Comparison of ENCODE assay signal across 18 cellular contexts in the genomic region with DNA sequence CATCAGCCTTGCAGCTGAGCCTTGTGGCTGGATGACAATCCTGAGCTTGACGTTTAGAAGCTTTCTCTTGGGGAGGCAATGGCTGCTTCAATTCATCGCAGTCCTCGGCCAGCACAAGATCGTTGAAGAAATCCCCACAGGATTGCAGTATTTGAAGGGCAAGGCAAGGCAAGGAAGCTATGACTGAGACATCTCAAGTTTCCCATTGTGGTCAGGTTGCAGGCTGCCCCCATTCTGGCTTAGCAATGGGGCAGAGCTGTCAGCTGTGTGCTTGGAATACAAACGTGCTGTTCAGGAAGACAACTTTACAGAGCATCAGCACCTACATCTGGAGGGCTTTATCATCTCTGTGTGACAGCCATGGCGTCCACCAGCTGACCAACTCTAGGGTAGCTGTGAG.
DNase-seq lines count a peak whose midpoint lies in the region; ATAC-seq, FAIRE-seq and TF ChIP-seq lines count a peak whose summit lies in the region.
"Had no signal": no experiment of that assay in that cellular context is flagged by ENCODE, and none has a peak within 500 bp of the region (broad histone marks: within the 10 kb centered on the region; RNA-seq: fewer than 3 reads in every experiment).

No MANE protein-coding gene starts in this region.

- in situ Hi-C loops in astrocyte of the spinal cord (cut with HindIII; ENCODE audit: low sequenced_read_pairs) = no loop called here

- peak; percentile 57 for FAIRE-seq in HTR-8/SVneo (lab: Jason Lieb, UNC)
- FAIRE-seq: HepG2 had no signal

- whole genome bisulfite sequencing in right lobe of liver (ENCODE audit: insufficient coverage, low coverage, low lambda C conversion rate, missing lambda C conversion rate) = 80% methylated on average over 2 of the region's 6 CpGs

- TF ChIP-seq CTCF in astrocyte of the spinal cord (IDR thresholded peaks at IDR 0.05; ENCODE audit: low read depth, low read length) (no peak), right lobe of liver (IDR thresholded peaks at IDR 0.05) (no peak)

- H3K4me1 ChIP-seq in right lobe of liver = peaks cover 0 to 4% (median 0%) of the 10 kb centered on the region in 4 donors

- H3K27me3 ChIP-seq in right lobe of liver = no peaks in the 10 kb centered on the region
- H3K27me3 ChIP-seq: SJSA1, uterus had no signal

- H3K36me3 ChIP-seq in right lobe of liver = no peaks in the 10 kb centered on the region
- H3K36me3 ChIP-seq: SJSA1, uterus had no signal

- H3K4me3 ChIP-seq in astrocyte of the spinal cord (ENCODE audit: low read depth, low read length) = no peak overlapping the region
- H3K4me3 ChIP-seq in skeletal muscle cell (ENCODE audit: low read depth, low read length) = no peak overlapping the region
- no peak overlapping the region for H3K4me3 ChIP-seq in right lobe of liver
- H3K4me3 ChIP-seq: SJSA1, uterus had no signal

- no peaks in the 10 kb centered on the region for H3K9me3 ChIP-seq in right lobe of liver
- H3K9me3 ChIP-seq: SJSA1, uterus had no signal

- no peak overlapping the region for H3K27ac ChIP-seq in right lobe of liver
- H3K27ac ChIP-seq: SJSA1, uterus had no signal

- intact Hi-C loops in right lobe of liver (cut with DNase I) = no loop called here

- no peak for DNase-seq in HTR-8/SVneo (ENCODE audit: insufficient read length, low spot score)
- DNase-seq in astrocyte of the spinal cord (ENCODE audit: low read depth, low spot score) = peak; percentile 58
- DNase-seq in midbrain (lab: John Stamatoyannopoulos, UW) = peak; percentile 16
- peak; percentile 85 for DNase-seq in skeletal muscle cell (ENCODE audit: low read depth)
- DNase-seq in right lobe of liver = no peak
- DNase-seq in cerebellar nuclear complex (lab: John Stamatoyannopoulos, UW) = no peak
- no peak for DNase-seq in germinal center (ENCODE audit: low spot score)
- no peak for DNase-seq in DMS114 treated with DMSO at 0.1 percent for 48 hours (lab: John Stamatoyannopoulos, UW; ENCODE audit: unreplicated experiment)
- DNase-seq: activated CD4-positive, alpha-beta T cell treated with anti-CD3 and anti-CD28 coated beads for 1 hour; activated gamma-delta T cell treated with Interleukin-2 at 50 U/mL for 16 hours; CD8-positive, alpha-beta T cell; cortex of kidney; foreskin melanocyte; NCI-H1930; NCI-H524 treated with DMSO at 0.1 percent for 48 hours; uterus had no signal

- ATAC-seq in right lobe of liver = no peak
- ATAC-seq: CD8-positive, alpha-beta T cell; HepG2 had no signal

- no peak for TF ChIP-seq POLR2A in right lobe of liver (IDR thresholded peaks at IDR 0.05)

Comparison
In these comparisons a context has a peak if more than half of its experiments do, and no peak if none do; other contexts are left out.
1. DNase-seq: peak in astrocyte of the spinal cord (single experiment), midbrain (single experiment) and skeletal muscle cell (single experiment); none in HTR-8/SVneo (single experiment), right lobe of liver (0 of 3), cerebellar nuclear complex (0 of 2), germinal center (single experiment) and DMS114 treated with DMSO at 0.1 percent for 48 hours (single experiment).